Comparison of ENCODE assay signal across 1 cellular context in genomic region chr14:54366726-54367707, GRCh38.
TF ChIP-seq lines count a peak whose summit lies in the region.

No MANE protein-coding gene starts in this region.

TF ChIP-seq in HepG2, 621 proteins besides CTCF, POLR2A, EP300 and RAD21 (continued from another document):
- TF ChIP-seq, protein P1, sequence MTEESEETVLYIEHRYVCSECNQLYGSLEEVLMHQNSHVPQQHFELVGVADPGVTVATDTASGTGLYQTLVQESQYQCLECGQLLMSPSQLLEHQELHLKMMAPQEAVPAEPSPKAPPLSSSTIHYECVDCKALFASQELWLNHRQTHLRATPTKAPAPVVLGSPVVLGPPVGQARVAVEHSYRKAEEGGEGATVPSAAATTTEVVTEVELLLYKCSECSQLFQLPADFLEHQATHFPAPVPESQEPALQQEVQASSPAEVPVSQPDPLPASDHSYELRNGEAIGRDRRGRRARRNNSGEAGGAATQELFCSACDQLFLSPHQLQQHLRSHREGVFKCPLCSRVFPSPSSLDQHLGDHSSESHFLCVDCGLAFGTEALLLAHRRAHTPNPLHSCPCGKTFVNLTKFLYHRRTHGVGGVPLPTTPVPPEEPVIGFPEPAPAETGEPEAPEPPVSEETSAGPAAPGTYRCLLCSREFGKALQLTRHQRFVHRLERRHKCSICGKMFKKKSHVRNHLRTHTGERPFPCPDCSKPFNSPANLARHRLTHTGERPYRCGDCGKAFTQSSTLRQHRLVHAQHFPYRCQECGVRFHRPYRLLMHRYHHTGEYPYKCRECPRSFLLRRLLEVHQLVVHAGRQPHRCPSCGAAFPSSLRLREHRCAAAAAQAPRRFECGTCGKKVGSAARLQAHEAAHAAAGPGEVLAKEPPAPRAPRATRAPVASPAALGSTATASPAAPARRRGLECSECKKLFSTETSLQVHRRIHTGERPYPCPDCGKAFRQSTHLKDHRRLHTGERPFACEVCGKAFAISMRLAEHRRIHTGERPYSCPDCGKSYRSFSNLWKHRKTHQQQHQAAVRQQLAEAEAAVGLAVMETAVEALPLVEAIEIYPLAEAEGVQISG (CRISPR knock-in tag; IDR thresholded peaks at IDR 0.05): peak; percentile 24; the same call in 1 of the 2 replicates
- TF ChIP-seq NKX3-1 (CRISPR knock-in tag; IDR thresholded peaks at IDR 0.05) (no peak), KAT8 (CRISPR knock-in tag; IDR thresholded peaks at IDR 0.05) (peak; percentile 73), HOMEZ (CRISPR knock-in tag; IDR thresholded peaks at IDR 0.05; ENCODE audit: low read depth) (no peak), PBX3 (CRISPR knock-in tag; IDR thresholded peaks at IDR 0.05; ENCODE audit: borderline replicate concordance) (no peak), TAF1 (CRISPR knock-in tag; IDR thresholded peaks at IDR 0.05) (peak; percentile 27; the same call in 1 of the 2 replicates), RXRB (CRISPR knock-in tag; IDR thresholded peaks at IDR 0.05; ENCODE audit: borderline replicate concordance) (0 out of 2 replicates have a peak, but pooled peaks have one; percentile 38), CBX1 (IDR thresholded peaks at IDR 0.05; ENCODE audit: low read depth) (no peak), RXRA (CRISPR knock-in tag; IDR thresholded peaks at IDR 0.05) (peak; percentile 40; the same call in 1 of the 2 replicates), SMAD3 (CRISPR knock-in tag; IDR thresholded peaks at IDR 0.05) (peak; percentile 50; the same call in 1 of the 2 replicates), MIXL1 (CRISPR knock-in tag; IDR thresholded peaks at IDR 0.05) (peak; percentile 9; the same call in 1 of the 2 replicates), ZNF580 (CRISPR knock-in tag; IDR thresholded peaks at IDR 0.05; ENCODE audit: borderline replicate concordance, low read depth) (peak; percentile 47; the same call in 1 of the 2 replicates), NCOA2 (CRISPR knock-in tag; IDR thresholded peaks at IDR 0.05) (0 out of 2 replicates have a peak, but pooled peaks have one; percentile 16), ZFP91 (CRISPR knock-in tag; IDR thresholded peaks at IDR 0.05; ENCODE audit: borderline replicate concordance) (0 out of 2 replicates have a peak, but pooled peaks have one; percentile 19), UBTF (CRISPR knock-in tag; IDR thresholded peaks at IDR 0.05) (peak; percentile 48; the same call in 1 of the 2 replicates), DMAP1 (CRISPR knock-in tag; IDR thresholded peaks at IDR 0.05) (peak; percentile 56), ZBTB26 (CRISPR knock-in tag; IDR thresholded peaks at IDR 0.05; ENCODE audit: borderline replicate concordance) (0 out of 2 replicates have a peak, but pooled peaks have one; percentile 16), ZSCAN9 (CRISPR knock-in tag; IDR thresholded peaks at IDR 0.05; ENCODE audit: borderline replicate concordance) (no peak; the same call in 1 of the 2 replicates)
- TF ChIP-seq, protein P2, sequence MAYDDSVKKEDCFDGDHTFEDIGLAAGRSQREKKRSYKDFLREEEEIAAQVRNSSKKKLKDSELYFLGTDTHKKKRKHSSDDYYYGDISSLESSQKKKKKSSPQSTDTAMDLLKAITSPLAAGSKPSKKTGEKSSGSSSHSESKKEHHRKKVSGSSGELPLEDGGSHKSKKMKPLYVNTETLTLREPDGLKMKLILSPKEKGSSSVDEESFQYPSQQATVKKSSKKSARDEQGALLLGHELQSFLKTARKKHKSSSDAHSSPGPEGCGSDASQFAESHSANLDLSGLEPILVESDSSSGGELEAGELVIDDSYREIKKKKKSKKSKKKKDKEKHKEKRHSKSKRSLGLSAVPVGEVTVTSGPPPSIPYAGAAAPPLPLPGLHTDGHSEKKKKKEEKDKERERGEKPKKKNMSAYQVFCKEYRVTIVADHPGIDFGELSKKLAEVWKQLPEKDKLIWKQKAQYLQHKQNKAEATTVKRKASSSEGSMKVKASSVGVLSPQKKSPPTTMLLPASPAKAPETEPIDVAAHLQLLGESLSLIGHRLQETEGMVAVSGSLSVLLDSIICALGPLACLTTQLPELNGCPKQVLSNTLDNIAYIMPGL (CRISPR knock-in tag; IDR thresholded peaks at IDR 0.05; ENCODE audit: borderline replicate concordance in 1 of 2, low read depth in 1 of 2): peak; percentile 70 to 89
- TF ChIP-seq, protein P3, sequence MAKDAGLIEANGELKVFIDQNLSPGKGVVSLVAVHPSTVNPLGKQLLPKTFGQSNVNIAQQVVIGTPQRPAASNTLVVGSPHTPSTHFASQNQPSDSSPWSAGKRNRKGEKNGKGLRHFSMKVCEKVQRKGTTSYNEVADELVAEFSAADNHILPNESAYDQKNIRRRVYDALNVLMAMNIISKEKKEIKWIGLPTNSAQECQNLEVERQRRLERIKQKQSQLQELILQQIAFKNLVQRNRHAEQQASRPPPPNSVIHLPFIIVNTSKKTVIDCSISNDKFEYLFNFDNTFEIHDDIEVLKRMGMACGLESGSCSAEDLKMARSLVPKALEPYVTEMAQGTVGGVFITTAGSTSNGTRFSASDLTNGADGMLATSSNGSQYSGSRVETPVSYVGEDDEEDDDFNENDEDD (CRISPR knock-in tag; IDR thresholded peaks at IDR 0.05; ENCODE audit: borderline replicate concordance): no peak
- TF ChIP-seq, protein P4, sequence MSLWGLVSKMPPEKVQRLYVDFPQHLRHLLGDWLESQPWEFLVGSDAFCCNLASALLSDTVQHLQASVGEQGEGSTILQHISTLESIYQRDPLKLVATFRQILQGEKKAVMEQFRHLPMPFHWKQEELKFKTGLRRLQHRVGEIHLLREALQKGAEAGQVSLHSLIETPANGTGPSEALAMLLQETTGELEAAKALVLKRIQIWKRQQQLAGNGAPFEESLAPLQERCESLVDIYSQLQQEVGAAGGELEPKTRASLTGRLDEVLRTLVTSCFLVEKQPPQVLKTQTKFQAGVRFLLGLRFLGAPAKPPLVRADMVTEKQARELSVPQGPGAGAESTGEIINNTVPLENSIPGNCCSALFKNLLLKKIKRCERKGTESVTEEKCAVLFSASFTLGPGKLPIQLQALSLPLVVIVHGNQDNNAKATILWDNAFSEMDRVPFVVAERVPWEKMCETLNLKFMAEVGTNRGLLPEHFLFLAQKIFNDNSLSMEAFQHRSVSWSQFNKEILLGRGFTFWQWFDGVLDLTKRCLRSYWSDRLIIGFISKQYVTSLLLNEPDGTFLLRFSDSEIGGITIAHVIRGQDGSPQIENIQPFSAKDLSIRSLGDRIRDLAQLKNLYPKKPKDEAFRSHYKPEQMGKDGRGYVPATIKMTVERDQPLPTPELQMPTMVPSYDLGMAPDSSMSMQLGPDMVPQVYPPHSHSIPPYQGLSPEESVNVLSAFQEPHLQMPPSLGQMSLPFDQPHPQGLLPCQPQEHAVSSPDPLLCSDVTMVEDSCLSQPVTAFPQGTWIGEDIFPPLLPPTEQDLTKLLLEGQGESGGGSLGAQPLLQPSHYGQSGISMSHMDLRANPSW (CRISPR knock-in tag; IDR thresholded peaks at IDR 0.05; ENCODE audit: borderline replicate concordance): 0 out of 2 replicates have a peak, but pooled peaks have one; percentile 27
